Comparison of ENCODE assay signal across 8 cellular contexts in genomic region chr5:92930057-92930456, GRCh38.
"Had no signal": no experiment of that assay in that cellular context is flagged by ENCODE, and none has a peak within 500 bp of the region (broad histone marks: within the 10 kb centered on the region; RNA-seq: fewer than 3 reads in every experiment).

No MANE protein-coding gene starts in this region.

- H3K4me3 ChIP-seq: GM12878 had no signal

- DNase-seq: GDM1, GF-D8 had no signal

- FAIRE-seq: G401.6, GM12878, GM12891, GM12892, GM18507, GM19239 had no signal

- ATAC-seq: GM12878 had no signal
